In the genomic region with DNA sequence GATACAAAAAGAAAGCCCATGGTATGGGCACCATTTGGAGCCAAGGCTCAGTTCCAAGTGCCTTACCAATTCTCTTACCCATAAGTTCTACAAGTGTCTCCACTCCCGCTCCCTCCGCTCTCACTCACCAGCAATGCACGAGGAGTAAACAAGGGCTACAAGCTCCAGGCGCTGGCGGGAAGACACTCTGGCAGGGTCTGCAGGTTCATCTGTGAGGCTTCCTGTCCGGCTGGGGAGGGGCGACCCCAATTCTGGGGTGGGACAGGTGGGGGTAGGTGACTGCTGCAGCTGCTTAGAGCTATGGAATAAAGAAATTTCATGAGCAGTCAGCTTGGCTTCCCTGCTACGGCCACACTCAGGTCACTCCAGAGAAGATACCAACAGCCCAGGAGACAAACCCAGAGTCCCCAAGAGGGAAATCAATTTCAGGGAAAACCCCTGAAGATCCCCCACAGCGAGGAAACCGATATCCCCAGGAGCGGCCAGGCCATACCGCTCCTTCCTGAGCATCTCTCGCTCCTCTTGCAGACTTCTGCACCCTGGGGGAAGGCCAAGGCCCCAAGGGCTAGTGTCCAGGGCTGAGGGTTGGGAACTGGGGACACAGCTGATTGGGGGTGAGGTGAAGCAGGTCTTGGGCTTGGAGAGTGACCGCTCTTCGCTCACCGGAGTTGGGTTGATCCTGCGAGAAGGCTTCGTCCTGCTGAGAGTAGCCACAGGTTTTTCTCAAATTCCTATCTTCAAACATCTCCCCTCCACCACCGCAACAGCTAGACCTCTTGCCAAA, we compare ENCODE assay signal across 9 cellular contexts. TPM values are rescaled to one million over a fixed set of nuclear protein-coding genes. Genes with fewer than 3 reads are reported as not detected.
DNase-seq lines count a peak whose midpoint lies in the region; ATAC-seq, FAIRE-seq and TF ChIP-seq lines count a peak whose summit lies in the region.
"Had no signal": no experiment of that assay in that cellular context is flagged by ENCODE, and none has a peak within 500 bp of the region (broad histone marks: within the 10 kb centered on the region; RNA-seq: fewer than 3 reads in every experiment).

No MANE protein-coding gene starts in this region.

- no peak for DNase-seq in heart left ventricle
- DNase-seq in Right ventricle myocardium inferior (ENCODE audit: missing footprints): no peak
- DNase-seq in MCF 10A (ENCODE audit: unreplicated experiment): no peak
- DNase-seq in uterus: no peak
- DNase-seq in GM19239 (ENCODE audit: insufficient read length, low spot score): no peak

- POLR2A ChIA-PET in MCF 10A (lab: Yijun Ruan, JAX): interaction anchor here (0.7 to 2.1 kb wide), 4 partner anchors 91 to 199 kb away, joined by 3 to 7 read pairs (median 4); a partner anchor contains a TSS

- intact Hi-C loops in heart left ventricle (cut with DNase I): loop anchor here in 8 of 10 donors (2.0 to 10.0 kb wide), 2 partner anchors 185 to 189 kb away; a partner anchor contains a TSS
- intact Hi-C loops in Right ventricle myocardium inferior (cut with DNase I): loop anchor here (10.0 kb wide), 1 partner anchor 189 kb away; a partner anchor contains a TSS
- intact Hi-C loops in MCF 10A (cut with micrococcal nuclease): no loop called here
- intact Hi-C loops in uterus (cut with DNase I; ENCODE audit: low total_unique reads): loop anchor here (10.0 kb wide), 1 partner anchor 189 kb away; a partner anchor contains a TSS

- H3K36me3 Mint-ChIP-seq in MCF 10A (ENCODE audit: insufficient read depth, unreplicated experiment): peaks cover 41% of the 10 kb centered on the region

- FAIRE-seq in GM19239 (lab: Jason Lieb, UNC): no peak
- FAIRE-seq: G401.6 had no signal

- no peaks in the 10 kb centered on the region for H3K9me3 ChIP-seq in heart left ventricle
- H3K9me3 ChIP-seq in mesodermal cell (ENCODE audit: control insufficient read depth, low read length): no peaks in the 10 kb centered on the region
- H3K9me3 ChIP-seq in uterus: no peaks in the 10 kb centered on the region

- H3K27ac Mint-ChIP-seq in MCF 10A (ENCODE audit: low read depth, unreplicated experiment): no peak overlapping the region

- H3K4me3 ChIP-seq in heart left ventricle: peak overlapping the region; percentile 68 to 98 (median 94)
- peak overlapping the region; percentile 77 for H3K4me3 ChIP-seq in mesodermal cell (ENCODE audit: extremely low read depth, insufficient read depth, low read length, poor library complexity, severe bottlenecking)
- peak overlapping the region; percentile 37 to 65 for H3K4me3 ChIP-seq in uterus

- H3K36me3 ChIP-seq in heart left ventricle (peaks cover 0 to 51% (median 46%) of the 10 kb centered on the region in 9 donors), mesodermal cell (ENCODE audit: control insufficient read depth, insufficient read depth, low read length) (peaks cover 52% of the 10 kb centered on the region), uterus (no peaks in the 10 kb centered on the region)

- ATAC-seq in heart left ventricle (no peak), Right ventricle myocardium inferior (no peak), GM21360 (IDR thresholded peaks at IDR 0.05; ENCODE audit: unreplicated experiment) (no peak), HG03097 (IDR thresholded peaks at IDR 0.05; ENCODE audit: low FRiP score, unreplicated experiment) (no peak)

- H3K4me1 Mint-ChIP-seq in MCF 10A (ENCODE audit: insufficient read depth, unreplicated experiment): no peaks in the 10 kb centered on the region

- H3K9me3 Mint-ChIP-seq in MCF 10A (ENCODE audit: unreplicated experiment): no peaks in the 10 kb centered on the region

- peaks cover 7 to 22% (median 15%) of the 10 kb centered on the region in 12 donors for H3K4me1 ChIP-seq in heart left ventricle
- peaks cover 7% of the 10 kb centered on the region for H3K4me1 ChIP-seq in mesodermal cell (ENCODE audit: control insufficient read depth, insufficient read depth, low read length, poor library complexity, severe bottlenecking)
- H3K4me1 ChIP-seq in uterus: peaks cover 0 to 4% of the 10 kb centered on the region in 2 donors

- H3K27me3 Mint-ChIP-seq in MCF 10A (ENCODE audit: insufficient read depth, unreplicated experiment): no peaks in the 10 kb centered on the region

- no TSS peak for BruUV-seq in MCF 10A (replicated peaks; lab: Mats Ljungman, UMichigan)

- H3K4me3 Mint-ChIP-seq in MCF 10A (ENCODE audit: unreplicated experiment): peak overlapping the region; percentile 75

- WGBS in heart left ventricle, 4 donors: 79 to 85% (median 83%) methylated on average over 19 of the region's 19 CpGs
- WGBS in mesodermal cell (ENCODE audit: insufficient coverage in 2 of 2), 2 experiments: 92 to 93% methylated on average over 16 to 18 of the region's 19 CpGs

- TF ChIP-seq CTCF in heart left ventricle (IDR thresholded peaks at IDR 0.05) (no peak), MCF 10A (IDR thresholded peaks at IDR 0.05; ENCODE audit: unreplicated experiment) (no peak), uterus (IDR thresholded peaks at IDR 0.05) (no peak)

- TF ChIP-seq POLR2A in heart left ventricle (IDR thresholded peaks at IDR 0.05) (no peak), uterus (IDR thresholded peaks at IDR 0.05) (no peak)

- peak overlapping the region in 5 of 12 donors; percentile 20 to 98 (median 90) for H3K27ac ChIP-seq in heart left ventricle
- no peak overlapping the region for H3K27ac ChIP-seq in mesodermal cell (ENCODE audit: low read depth, low read length, severe bottlenecking)
- H3K27ac ChIP-seq in uterus: peak overlapping the region; percentile 91 to 95

- CTCF ChIA-PET in MCF 10A (lab: Yijun Ruan, JAX): interaction anchor here (0.6 to 1.9 kb wide), 5 partner anchors 32 to 219 kb away, joined by 3 to 8 read pairs (median 4); no protein-coding TSS in a partner anchor

- no peaks in the 10 kb centered on the region for H3K27me3 ChIP-seq in heart left ventricle
- no peaks in the 10 kb centered on the region for H3K27me3 ChIP-seq in uterus

RNA-seq across cellular contexts. Expression of a gene that starts 1.4 kb away (rescaled TPM):
- 1 to 10 TPM; 4.4 to 6.9 (median 5.9) TPM for total RNA-seq in heart left ventricle
- 1 to 10 TPM; 4.3 to 5.6 TPM for polyA plus RNA-seq in heart left ventricle
- total RNA-seq in Right ventricle myocardium inferior: 6.2 TPM
- total RNA-seq in MCF 10A (2022): 9.5 and 14.8 TPM in 2 replicates
- polyA plus RNA-seq in mesodermal cell (2013, experiment 1 of 2): 10.7 TPM
- polyA plus RNA-seq in mesodermal cell (2013, experiment 2 of 2): 9.4 TPM
- total RNA-seq in uterus: 10 to 100 TPM; 11.3 to 31.2 (median 19.5) TPM
